ENCODE assay signal across 19 cellular contexts in the genomic region with DNA sequence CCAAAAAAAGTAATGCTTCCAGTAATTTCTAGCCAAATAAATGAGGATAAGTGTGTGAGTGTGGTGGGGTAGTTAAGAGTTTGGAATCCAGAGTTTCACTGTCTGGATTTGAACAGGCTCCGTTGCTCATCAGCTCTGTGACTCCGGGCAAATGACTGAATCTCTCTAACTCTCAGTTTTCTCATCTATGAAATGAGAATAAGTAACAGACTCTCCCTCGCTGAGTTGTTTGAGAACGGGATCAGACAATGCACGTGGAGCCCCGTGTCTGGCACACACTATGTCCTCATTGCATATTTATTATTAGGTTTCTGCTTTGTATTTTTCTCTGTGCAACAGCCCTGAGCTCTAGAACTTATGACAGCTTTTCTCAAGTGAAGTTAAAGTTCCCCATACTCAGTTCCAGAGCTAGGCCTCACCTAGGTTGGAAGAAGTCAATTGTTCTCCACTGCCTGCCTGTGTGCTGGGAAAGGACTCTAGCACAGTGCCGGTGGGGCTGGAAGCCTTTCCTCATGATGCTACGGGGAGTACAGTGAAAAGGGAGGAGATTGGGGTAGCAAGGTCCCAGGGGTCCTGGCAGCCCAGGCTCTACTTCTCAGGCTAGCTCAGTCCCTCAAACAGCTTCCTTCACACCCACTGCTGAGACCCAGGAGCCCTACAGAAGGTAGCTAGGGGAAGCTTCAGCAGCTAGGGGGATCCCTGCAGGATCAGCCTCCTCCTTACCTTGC. TPM values are rescaled to one million over a fixed set of nuclear protein-coding genes. Genes with fewer than 3 reads are reported as not detected.
DNase-seq lines count a peak whose midpoint lies in the region; ATAC-seq and TF ChIP-seq lines count a peak whose summit lies in the region.
"Had no signal": no experiment of that assay in that cellular context is flagged by ENCODE, and none has a peak within 500 bp of the region (broad histone marks: within the 10 kb centered on the region; RNA-seq: fewer than 3 reads in every experiment).

No MANE protein-coding gene starts in this region.

- no peak overlapping the region for H2BK5ac ChIP-seq in mesenchymal stem cell (ENCODE audit: low read depth, low read length, poor library complexity, severe bottlenecking)

- POLR2A ChIA-PET in activated CD4-positive, alpha-beta T cell treated with anti-CD3 and anti-CD28 coated beads, Interleukin-2, amount 10 ng/mL, durations not matched to agents 7 days and 5 days (lab: Charles Lee), result interaction anchor here (0.6 kb wide), 1 partner anchor 228 kb away, joined by 7 read pairs; no protein-coding TSS in a partner anchor

- H3K4me2 ChIP-seq in OCI-LY3 (ENCODE audit: low read length) (no peak overlapping the region), mesenchymal stem cell (ENCODE audit: low read length, poor library complexity, severe bottlenecking) (no peak overlapping the region)

- no peak overlapping the region for H2BK120ac ChIP-seq in mesenchymal stem cell (ENCODE audit: low read depth, low read length)

- peak; percentile 34 to 46 for ATAC-seq in activated naive CD4-positive, alpha-beta T cell treated with anti-CD3 and anti-CD28 coated beads, Interleukin-2, amount 50 U/mL, for 72 hours
- ATAC-seq: body of pancreas, psoas muscle had no signal

- H3K4ac ChIP-seq in mesenchymal stem cell (ENCODE audit: low read depth in 1 of 2, low read length in 2 of 2), result no peak overlapping the region

- H2AFZ ChIP-seq in OCI-LY3 (ENCODE audit: low read depth, low read length) (0 out of 2 replicates have a peak overlapping the region, but pooled peaks have one; percentile 43), mesenchymal stem cell (ENCODE audit: low read depth, low read length) (no peak overlapping the region)

- peak overlapping the region; percentile 63 for H3K4me3 Mint-ChIP-seq in activated CD4-positive, alpha-beta T cell treated with anti-CD3 and anti-CD28 coated beads, Interleukin-2, amount 10 ng/mL, durations not matched to agents 7 days and 5 days
- H3K4me3 Mint-ChIP-seq in osteocyte (ENCODE audit: unreplicated experiment), result no peak overlapping the region
- H3K4me3 Mint-ChIP-seq: B cell, neural crest cell had no signal

- no peaks in the 10 kb centered on the region for H3K27me3 Mint-ChIP-seq in activated CD4-positive, alpha-beta T cell treated with anti-CD3 and anti-CD28 coated beads, Interleukin-2, amount 10 ng/mL, durations not matched to agents 7 days and 5 days
- H3K27me3 Mint-ChIP-seq in osteocyte (ENCODE audit: unreplicated experiment), result peaks cover 10% of the 10 kb centered on the region

- 84% methylated on average over 8 of the region's 8 CpGs for WGBS in mesenchymal stem cell

- H4K20me1 ChIP-seq in OCI-LY3 (ENCODE audit: insufficient read depth, low read length), result no peaks in the 10 kb centered on the region

- no peaks in the 10 kb centered on the region for H3K79me2 ChIP-seq in OCI-LY3 (ENCODE audit: low read length)

- H2BK15ac ChIP-seq in mesenchymal stem cell (ENCODE audit: low read depth, poor library complexity, severe bottlenecking), result no peak overlapping the region

- H3K14ac ChIP-seq in mesenchymal stem cell (ENCODE audit: low read length in 2 of 2), result no peak overlapping the region

- no peaks in the 10 kb centered on the region for H3K79me1 ChIP-seq in mesenchymal stem cell (replicated peaks; ENCODE audit: low read length, poor library complexity, severe bottlenecking)

- no peak overlapping the region for H2AK5ac ChIP-seq in mesenchymal stem cell (ENCODE audit: low read length, severe bottlenecking)

- H3K27ac ChIP-seq in OCI-LY3 (ENCODE audit: low read length) (no peak overlapping the region), mesenchymal stem cell (ENCODE audit: low read length, poor library complexity, severe bottlenecking) (no peak overlapping the region)
- H3K27ac ChIP-seq: body of pancreas, psoas muscle, WERI-Rb-1 had no signal

- H3K4me3 ChIP-seq in OCI-LY3 (ENCODE audit: low read length), result no peak overlapping the region
- no peak overlapping the region for H3K4me3 ChIP-seq in mesenchymal stem cell (ENCODE audit: insufficient read depth in 1 of 2, low read depth in 1 of 2, low read length in 2 of 2)
- H3K4me3 ChIP-seq: body of pancreas, psoas muscle had no signal

- no peak overlapping the region for H4K91ac ChIP-seq in mesenchymal stem cell (ENCODE audit: low read length)

- H3K18ac ChIP-seq in mesenchymal stem cell (ENCODE audit: low read depth in 1 of 2, low read length in 2 of 2), result no peak overlapping the region

- H2BK12ac ChIP-seq in mesenchymal stem cell (ENCODE audit: low read length in 2 of 2), result no peak overlapping the region

- CTCF ChIA-PET in activated CD4-positive, alpha-beta T cell treated with anti-CD3 and anti-CD28 coated beads, Interleukin-2, amount 10 ng/mL, durations not matched to agents 7 days and 5 days (lab: Charles Lee), result interaction anchor here (1.0 to 2.2 kb wide), 8 partner anchors 10 to 63 kb away, joined by 3 to 7 read pairs (median 4); no protein-coding TSS in a partner anchor

- TF ChIP-seq CTCF in OCI-LY3 (IDR thresholded peaks at IDR 0.05; ENCODE audit: low read depth, low read length), result no peak
- TF ChIP-seq CTCF in osteocyte (IDR thresholded peaks at IDR 0.05), result no peak

- H3K4me1 ChIP-seq in OCI-LY3 (ENCODE audit: low read length) (peaks cover 24% of the 10 kb centered on the region), mesenchymal stem cell (ENCODE audit: control insufficient read depth, insufficient read depth, low read depth, low read length) (no peaks in the 10 kb centered on the region)
- H3K4me1 ChIP-seq: body of pancreas, psoas muscle had no signal

- H3K9ac ChIP-seq in OCI-LY3 (ENCODE audit: low read length), result no peak overlapping the region
- no peak overlapping the region for H3K9ac ChIP-seq in mesenchymal stem cell (ENCODE audit: low read length)

- no peak overlapping the region for H4K8ac ChIP-seq in mesenchymal stem cell (ENCODE audit: low read length)

- H3K23ac ChIP-seq in mesenchymal stem cell (ENCODE audit: low read length in 2 of 2), result no peak overlapping the region

- DNase-seq in activated CD4-positive, alpha-beta T cell treated with anti-CD3 and anti-CD28 coated beads, Interleukin-2, amount 10 ng/mL, durations not matched to agents 7 days and 5 days, result no peak
- DNase-seq in activated CD4-positive, alpha-beta T cell treated with anti-CD3 and anti-CD28 coated beads, Interleukin-2, amount 50 U/mL, for 4 hours, result no peak
- no peak for DNase-seq in activated naive CD4-positive, alpha-beta T cell treated with anti-CD3 and anti-CD28 coated beads, Interleukin-2, amount 50 U/mL, for 72 hours (ENCODE audit: low spot score in 2 of 2)
- no peak for DNase-seq in osteocyte (ENCODE audit: extremely low spot score, unreplicated experiment)
- DNase-seq in DMS53 (lab: John Stamatoyannopoulos, UW), result no peak
- DNase-seq in mesenchymal stem cell, result no peak
- DNase-seq in NCI-H748 treated with DMSO at 0.1 percent for 48 hours (lab: John Stamatoyannopoulos, UW), result no peak
- DNase-seq: body of pancreas; Kasumi-1; NCI-H1092; NCI-H2029 treated with DMSO at 0.1 percent for 48 hours; NCI-H345; psoas muscle; stimulated activated CD4-positive, alpha-beta T cell treated with anti-CD3 and anti-CD28 coated beads, Interleukin-2, amount 100 ng/mL, for 48 hours; WERI-Rb-1 had no signal

- H3K36me3 Mint-ChIP-seq in activated CD4-positive, alpha-beta T cell treated with anti-CD3 and anti-CD28 coated beads, Interleukin-2, amount 10 ng/mL, durations not matched to agents 7 days and 5 days (ENCODE audit: low read depth), result peaks cover 37% of the 10 kb centered on the region
- H3K36me3 Mint-ChIP-seq in activated naive CD4-positive, alpha-beta T cell treated with anti-CD3 and anti-CD28 coated beads, Interleukin-2, amount 50 U/mL, for 72 hours, result peaks cover 58 to 70% of the 10 kb centered on the region in 2 donors
- no peaks in the 10 kb centered on the region for H3K36me3 Mint-ChIP-seq in osteocyte (ENCODE audit: unreplicated experiment)

- peaks cover 3% of the 10 kb centered on the region for H3K9me3 Mint-ChIP-seq in activated CD4-positive, alpha-beta T cell treated with anti-CD3 and anti-CD28 coated beads, Interleukin-2, amount 10 ng/mL, durations not matched to agents 7 days and 5 days
- H3K9me3 Mint-ChIP-seq in activated naive CD4-positive, alpha-beta T cell treated with anti-CD3 and anti-CD28 coated beads, Interleukin-2, amount 50 U/mL, for 72 hours, result peaks cover 12 to 17% of the 10 kb centered on the region in 2 donors
- H3K9me3 Mint-ChIP-seq in osteocyte (ENCODE audit: unreplicated experiment), result no peaks in the 10 kb centered on the region
- H3K9me3 Mint-ChIP-seq: neural crest cell had no signal

- H3K27me3 ChIP-seq in OCI-LY3 (ENCODE audit: low read depth, low read length), result no peaks in the 10 kb centered on the region
- H3K27me3 ChIP-seq in mesenchymal stem cell (ENCODE audit: control insufficient read depth in 1 of 2, insufficient read depth in 1 of 2, low read length in 2 of 2), result peaks cover 5% of the 10 kb centered on the region in 2 experiments
- H3K27me3 ChIP-seq: body of pancreas had no signal

- H3K4me1 Mint-ChIP-seq in activated CD4-positive, alpha-beta T cell treated with anti-CD3 and anti-CD28 coated beads, Interleukin-2, amount 10 ng/mL, durations not matched to agents 7 days and 5 days, result peaks cover 46% of the 10 kb centered on the region
- H3K4me1 Mint-ChIP-seq in osteocyte (ENCODE audit: unreplicated experiment), result peaks cover 25% of the 10 kb centered on the region
- H3K4me1 Mint-ChIP-seq: B cell, neural crest cell had no signal

- no peaks in the 10 kb centered on the region; the same call in 1 of the 2 replicates for H3K9me3 ChIP-seq in OCI-LY3 (ENCODE audit: insufficient read depth, low read length)
- no peaks in the 10 kb centered on the region for H3K9me3 ChIP-seq in mesenchymal stem cell (ENCODE audit: control insufficient read depth, low read length)
- H3K9me3 ChIP-seq: body of pancreas, psoas muscle had no signal

- peaks cover 3% of the 10 kb centered on the region for H3K36me3 ChIP-seq in OCI-LY3 (replicated peaks; ENCODE audit: low read depth, low read length)
- H3K36me3 ChIP-seq in mesenchymal stem cell (ENCODE audit: control insufficient read depth in 1 of 2, insufficient read depth in 2 of 2, low read depth in 1 of 2, low read length in 2 of 2), result no peaks in the 10 kb centered on the region
- H3K36me3 ChIP-seq: WERI-Rb-1 had no signal

- H3K27ac Mint-ChIP-seq in activated CD4-positive, alpha-beta T cell treated with anti-CD3 and anti-CD28 coated beads, Interleukin-2, amount 10 ng/mL, durations not matched to agents 7 days and 5 days, result peak overlapping the region; percentile 91
- H3K27ac Mint-ChIP-seq in activated naive CD4-positive, alpha-beta T cell treated with anti-CD3 and anti-CD28 coated beads, Interleukin-2, amount 50 U/mL, for 72 hours, result peak overlapping the region; percentile 87 to 98
- H3K27ac Mint-ChIP-seq in osteocyte (ENCODE audit: unreplicated experiment), result peak overlapping the region; percentile 85
- H3K27ac Mint-ChIP-seq: B cell had no signal

RNA-seq across cellular contexts. Expression of a gene that starts 1.7 kb away (rescaled TPM):
- total RNA-seq in activated CD4-positive, alpha-beta T cell treated with anti-CD3 and anti-CD28 coated beads, Interleukin-2, amount 10 ng/mL, durations not matched to agents 7 days and 5 days, result 10 to 100 TPM; 52.0 to 63.6 TPM
- total RNA-seq in activated naive CD4-positive, alpha-beta T cell treated with anti-CD3 and anti-CD28 coated beads, Interleukin-2, amount 50 U/mL, for 72 hours, result 100 to 1,000 TPM in 1 of 2 donors, 10 to 100 TPM in 1; 54.4 to 117 TPM
- not detected in 2 replicates for total RNA-seq in osteocyte
- polyA plus RNA-seq in mesenchymal stem cell (2013, experiment 1 of 2), result not detected
- not detected for polyA plus RNA-seq in mesenchymal stem cell (2013, experiment 2 of 2)
- total RNA-seq: B cell, body of pancreas, G401, neural crest cell, psoas muscle had no signal

Comparison
In these comparisons a context has a peak if more than half of its experiments do, and no peak if none do; other contexts are left out.
1. RNA of a gene that starts 1.7 kb away (total RNA-seq): 54.4 to 117 TPM in activated naive CD4-positive, alpha-beta T cell treated with anti-CD3 and anti-CD28 coated beads, Interleukin-2, amount 50 U/mL, for 72 hours and 52.0 to 63.6 TPM in activated CD4-positive, alpha-beta T cell treated with anti-CD3 and anti-CD28 coated beads, Interleukin-2, amount 10 ng/mL, durations not matched to agents 7 days and 5 days; not detected in osteocyte; every median in the first group is over 10 times any median in the second.
2. Peak in every context shown above with its lines, with median percentiles within 50 percentile points of each other: H3K27ac Mint-ChIP-seq.